Comparison of ENCODE assay signal across 12 cellular contexts in the genomic region with DNA sequence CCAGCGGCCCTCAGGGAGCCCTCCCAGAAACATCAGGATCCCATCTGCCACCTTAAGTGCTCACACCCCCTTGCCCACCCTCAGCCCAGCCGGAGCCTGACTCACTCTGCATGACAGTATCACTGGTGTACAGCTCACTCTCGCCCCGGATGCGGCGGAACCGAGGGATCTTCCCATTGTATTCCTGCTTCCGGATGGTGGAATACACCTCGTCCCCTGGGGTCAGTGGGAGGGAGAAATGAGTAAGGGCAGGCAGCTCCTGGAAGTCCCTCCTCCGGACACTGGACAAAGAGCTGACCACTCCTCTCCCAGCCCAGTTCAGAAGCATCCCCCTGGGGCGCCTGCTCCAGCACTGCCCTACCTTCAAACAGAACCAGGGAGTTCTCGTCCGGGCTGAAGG. TPM values are rescaled to one million over a fixed set of nuclear protein-coding genes. Genes with fewer than 3 reads are reported as not detected.
A peak's percentile ranks its signal among the peaks of the same experiment; 100 is the strongest.
DNase-seq lines count a peak whose midpoint lies in the region; ATAC-seq and TF ChIP-seq lines count a peak whose summit lies in the region.
"Had no signal": no experiment of that assay in that cellular context is flagged by ENCODE, and none has a peak within 500 bp of the region (broad histone marks: within the 10 kb centered on the region; RNA-seq: fewer than 3 reads in every experiment).

No MANE protein-coding gene starts in this region.

- no peak overlapping the region for H3K18ac ChIP-seq in IMR-90 (ENCODE audit: low read depth, low read length)

- ATAC-seq in IMR-90 (ENCODE audit: low read depth) (peak; percentile 41; the same call in 1 of the 2 replicates), HG03565 (IDR thresholded peaks at IDR 0.05; ENCODE audit: unreplicated experiment) (no peak)
- no peak for ATAC-seq in naive thymus-derived CD8-positive, alpha-beta T cell
- ATAC-seq: effector memory CD8-positive, alpha-beta T cell; GM12878 had no signal

- no peak overlapping the region for H3K4me3 Mint-ChIP-seq in naive thymus-derived CD8-positive, alpha-beta T cell
- H3K4me3 Mint-ChIP-seq: effector memory CD8-positive, alpha-beta T cell had no signal

- H4K5ac ChIP-seq in IMR-90 (ENCODE audit: low read depth, low read length): no peak overlapping the region

- no peak overlapping the region for H3K4me3 ChIP-seq in BLaER1 treated with 17β-estradiol and CSF1 and Interleukin-3, amounts not matched to agents 10 nM and 100 nM
- H3K4me3 ChIP-seq in IMR-90 (ENCODE audit: insufficient read depth, low read depth, low read length) (no peak overlapping the region), dorsolateral prefrontal cortex (peak overlapping the region in 7 of 59 donors; percentile 4 to 37 (median 11)), osteoblast (ENCODE audit: insufficient read depth, low read length) (peak overlapping the region; percentile 41)
- H3K4me3 ChIP-seq: GM12878 had no signal

- H3K36me3 ChIP-seq in BLaER1 treated with 17β-estradiol and CSF1 and Interleukin-3, amounts not matched to agents 10 nM and 100 nM: peaks cover 0 to 64% (median 0%) of the 10 kb centered on the region in 11 experiments; a peak in 7 of 22 replicates
- H3K36me3 ChIP-seq in IMR-90 (ENCODE audit: control insufficient read depth, insufficient read depth, low read length) (peaks cover 7% of the 10 kb centered on the region), osteoblast (ENCODE audit: insufficient read depth, low read length) (peaks cover 61% of the 10 kb centered on the region)

- in situ Hi-C loops in IMR-90 (cut with MboI; ENCODE audit: low sequenced_read_pairs): no loop called here

- DNase-seq in IMR-90 (peak; percentile 83), dorsolateral prefrontal cortex (peak in 1 of 10 donors; percentile 86), osteoblast (ENCODE audit: insufficient read length, low spot score, missing footprints) (peak; percentile 99), SIG-M5 treated with dmso at 0.1 percent for 504 hours (lab: John Stamatoyannopoulos, UW; ENCODE audit: unreplicated experiment) (no peak), globus pallidus (ENCODE audit: low spot score) (no peak)
- no peak for DNase-seq in naive thymus-derived CD8-positive, alpha-beta T cell
- DNase-seq: amniotic stem cell; Caco-2; effector memory CD8-positive, alpha-beta T cell had no signal

- H3K14ac ChIP-seq in IMR-90 (replicated peaks; ENCODE audit: low read depth, low read length): peak overlapping the region; percentile 31; the same call in 1 of the 2 replicates

- TF ChIP-seq CTCF in IMR-90 (conservative IDR thresholded peaks at IDR 0.05; ENCODE audit: low read depth, low read length) (no peak), dorsolateral prefrontal cortex (IDR thresholded peaks at IDR 0.05 in 54 of 56, conservative IDR thresholded peaks at IDR 0.05 in 2 of 56; ENCODE audit: low read depth in 1 of 56, partially characterized antibody in 56 of 56) (no peak), osteoblast (IDR thresholded peaks at IDR 0.05; ENCODE audit: extremely low read depth, low read depth, low read length) (no peak)

- no peak for TF ChIP-seq RAD21 in IMR-90 (IDR thresholded peaks at IDR 0.05; ENCODE audit: low read length)

- no peak overlapping the region for H3K27ac Mint-ChIP-seq in naive thymus-derived CD8-positive, alpha-beta T cell

- H3K9me3 ChIP-seq in BLaER1 treated with 17β-estradiol and CSF1 and Interleukin-3, amounts not matched to agents 10 nM and 100 nM (replicated peaks in 1 of 11): no peaks in the 10 kb centered on the region
- H3K9me3 ChIP-seq in IMR-90 (ENCODE audit: control insufficient read depth, insufficient read depth, low read length): no peaks in the 10 kb centered on the region
- H3K9me3 ChIP-seq in osteoblast (ENCODE audit: low read depth, low read length): no peaks in the 10 kb centered on the region
- H3K9me3 ChIP-seq: Caco-2 had no signal

- no peak overlapping the region for H2BK15ac ChIP-seq in IMR-90 (ENCODE audit: low read depth, low read length)

- no peak overlapping the region; the same call in 1 of the 2 replicates for H2BK120ac ChIP-seq in IMR-90 (ENCODE audit: low read depth, low read length)

- peaks cover 23 to 80% of the 10 kb centered on the region in 2 experiments for H3K79me1 ChIP-seq in IMR-90 (ENCODE audit: low read depth in 1 of 2, low read length in 2 of 2)

- H3K4me1 ChIP-seq in BLaER1 treated with 17β-estradiol and CSF1 and Interleukin-3, amounts not matched to agents 10 nM and 100 nM: peaks cover 71 to 99% (median 86%) of the 10 kb centered on the region in 10 experiments
- peaks cover 27% of the 10 kb centered on the region for H3K4me1 ChIP-seq in IMR-90 (ENCODE audit: control insufficient read depth, insufficient read depth, low read length)
- H3K4me1 ChIP-seq in osteoblast (ENCODE audit: insufficient read depth, low read length): peaks cover 77% of the 10 kb centered on the region

- H3K56ac ChIP-seq in IMR-90 (ENCODE audit: extremely low read depth, insufficient read depth, low read length): no peak overlapping the region

- H3K79me2 ChIP-seq in osteoblast (ENCODE audit: insufficient read depth, low read length): peaks cover 94% of the 10 kb centered on the region

- CTCF ChIA-PET in IMR-90 (lab: Yijun Ruan, JAX): no interaction called here

- H2BK5ac ChIP-seq in IMR-90 (ENCODE audit: low read depth, low read length, poor library complexity, severe bottlenecking): peak overlapping the region; percentile 48

- intact Hi-C loops in IMR-90 (cut with micrococcal nuclease) (no loop called here), dorsolateral prefrontal cortex (cut with DNase I) (no loop called here)

- H2AFZ ChIP-seq in IMR-90 (replicated peaks; ENCODE audit: low read length, poor library complexity) (peak overlapping the region; percentile 51), osteoblast (ENCODE audit: low read length) (no peak overlapping the region)

- peak overlapping the region in 4 of 11 experiments; percentile 3 to 15 (median 12); a peak in 3 of 22 replicates for H3K9ac ChIP-seq in BLaER1 treated with 17β-estradiol and CSF1 and Interleukin-3, amounts not matched to agents 10 nM and 100 nM
- no peak overlapping the region for H3K9ac ChIP-seq in IMR-90 (ENCODE audit: low read depth, low read length)

- H3K27me3 ChIP-seq in BLaER1 treated with 17β-estradiol and CSF1 and Interleukin-3, amounts not matched to agents 10 nM and 100 nM: no peaks in the 10 kb centered on the region
- H3K27me3 ChIP-seq in IMR-90 (ENCODE audit: control insufficient read depth, insufficient read depth, low read length) (no peaks in the 10 kb centered on the region), dorsolateral prefrontal cortex (no peaks in the 10 kb centered on the region), osteoblast (ENCODE audit: insufficient read depth, low read length) (no peaks in the 10 kb centered on the region)

- no peaks in the 10 kb centered on the region for H3K27me3 Mint-ChIP-seq in naive thymus-derived CD8-positive, alpha-beta T cell
- H3K27me3 Mint-ChIP-seq: effector memory CD8-positive, alpha-beta T cell had no signal

- H3K27ac ChIP-seq in BLaER1 treated with 17β-estradiol and CSF1 and Interleukin-3, amounts not matched to agents 10 nM and 100 nM: peak overlapping the region in 4 of 11 experiments; percentile 28 to 86 (median 64); a peak in 6 of 22 replicates
- H3K27ac ChIP-seq in IMR-90 (ENCODE audit: insufficient read depth, low read length) (no peak overlapping the region; the same call in 1 of the 2 replicates), dorsolateral prefrontal cortex (peak overlapping the region in 57 of 59 donors; percentile 19 to 100 (median 98)), osteoblast (ENCODE audit: low read depth, low read length) (peak overlapping the region; percentile 75)

- no TSS peak for BruUV-seq in IMR-90 (replicated peaks; lab: Mats Ljungman, UMichigan)

- TF ChIP-seq POLR2A in IMR-90 (IDR thresholded peaks at IDR 0.05; ENCODE audit: low read depth, low read length): no peak

- peaks cover 17 to 32% (median 24%) of the 10 kb centered on the region in 4 donors for H3K4me1 Mint-ChIP-seq in naive thymus-derived CD8-positive, alpha-beta T cell

- H3K36me3 Mint-ChIP-seq in naive thymus-derived CD8-positive, alpha-beta T cell: no peaks in the 10 kb centered on the region

- WGBS in IMR-90 (ENCODE audit: extremely low coverage in 2 of 2, insufficient read length in 1 of 2), 2 experiments: no CpG with 5 or more reads among the region's 13 CpGs

- H2AK9ac ChIP-seq in IMR-90 (replicated peaks; ENCODE audit: low read depth, low read length, poor library complexity): peak overlapping the region; percentile 73

- H4K8ac ChIP-seq in IMR-90 (ENCODE audit: low read depth in 2 of 2, low read length in 2 of 2): peak overlapping the region; percentile 26 to 35; a peak in 3 of 4 replicates

- dilution Hi-C loops in IMR-90 (cut with HindIII; ENCODE audit: low sequenced_read_pairs, unreplicated experiment): no loop called here

- peak overlapping the region; percentile 49; the same call in 1 of the 2 replicates for H4K91ac ChIP-seq in IMR-90 (ENCODE audit: insufficient read depth, low read depth, low read length)

- peaks cover 0 to 63% (median 0%) of the 10 kb centered on the region in 11 experiments; a peak in 10 of 22 replicates for H4K20me1 ChIP-seq in BLaER1 treated with 17β-estradiol and CSF1 and Interleukin-3, amounts not matched to agents 10 nM and 100 nM
- H4K20me1 ChIP-seq in IMR-90 (ENCODE audit: insufficient read depth, low read length) (no peaks in the 10 kb centered on the region), osteoblast (ENCODE audit: insufficient read depth, low read length) (peaks cover 35% of the 10 kb centered on the region)

- H3K23ac ChIP-seq in IMR-90 (ENCODE audit: low read depth, low read length): no peak overlapping the region

- no peaks in the 10 kb centered on the region for H3K9me3 Mint-ChIP-seq in naive thymus-derived CD8-positive, alpha-beta T cell
- H3K9me3 Mint-ChIP-seq: effector memory CD8-positive, alpha-beta T cell had no signal

- POLR2A ChIA-PET in IMR-90 (lab: Charles Lee; ENCODE audit: unreplicated experiment): no interaction called here
- POLR2A ChIA-PET in naive thymus-derived CD8-positive, alpha-beta T cell (lab: Charles Lee): no interaction called here

- H3K4me2 ChIP-seq in BLaER1 treated with 17β-estradiol and CSF1 and Interleukin-3, amounts not matched to agents 10 nM and 100 nM: peak overlapping the region; percentile 30 to 92 (median 78); a peak in 20 of 22 replicates
- H3K4me2 ChIP-seq in IMR-90 (ENCODE audit: low read depth, low read length) (no peak overlapping the region), osteoblast (ENCODE audit: insufficient read depth, low read length) (peak overlapping the region; percentile 41)

- peak overlapping the region; percentile 70 for H2AK5ac ChIP-seq in IMR-90 (ENCODE audit: low read depth, low read length)

- peak overlapping the region; percentile 3; the same call in 1 of the 2 replicates for H3K4ac ChIP-seq in IMR-90 (ENCODE audit: low read depth, low read length)

- peaks cover 28% of the 10 kb centered on the region for H3K9me1 ChIP-seq in IMR-90 (ENCODE audit: insufficient read depth, low read length)

- no peak overlapping the region for H2BK20ac ChIP-seq in IMR-90 (ENCODE audit: low read depth, low read length)

RNA-seq across cellular contexts. Expression of gene SEMA7A, which starts 16.5 kb away (rescaled TPM):
- 27.8 and 30.5 TPM in 2 replicates for total RNA-seq in IMR-90 (2012; rRNA removed)
- polyA plus RNA-seq in IMR-90 (2012; rRNA removed): 87.3 and 88.1 TPM in 2 replicates
- polyA plus RNA-seq in IMR-90 (2012; cell fraction: cytosol; rRNA removed): 46.2 and 68.0 TPM in 2 replicates
- 57.3 and 104 TPM in 2 replicates for polyA plus RNA-seq in IMR-90 (2012; cell fraction: nucleus; rRNA removed; ENCODE audit: low replicate concordance)
- 100 to 1,000 TPM in 2 of 120 experiments, 10 to 100 TPM in 118; 34.1 to 116 (median 63.6) TPM for total RNA-seq in dorsolateral prefrontal cortex
- total RNA-seq in osteoblast: 30.4 and 36.2 TPM in 2 replicates
- 1 to 10 TPM; 3.2 TPM for total RNA-seq in naive thymus-derived CD8-positive, alpha-beta T cell
- polyA plus RNA-seq in naive thymus-derived CD8-positive, alpha-beta T cell: 1 to 10 TPM in 1 of 3 donors, under 1 TPM in 2; 0.09 to 1.7 (median 0.20) TPM

RNA-seq across cellular contexts. Expression of gene UBL7, which starts 43.7 kb away (rescaled TPM):
- total RNA-seq in IMR-90 (2012; rRNA removed) (57.8 and 68.1 TPM in 2 replicates), dorsolateral prefrontal cortex (100 to 1,000 TPM in 1 of 120 experiments, 10 to 100 TPM in 119; 46.8 to 107 (median 78.1) TPM), osteoblast (39.8 and 41.3 TPM in 2 replicates)
- 78.4 and 80.1 TPM in 2 replicates for polyA plus RNA-seq in IMR-90 (2012; rRNA removed)
- 64.2 and 85.0 TPM in 2 replicates for polyA plus RNA-seq in IMR-90 (2012; cell fraction: cytosol; rRNA removed)
- polyA plus RNA-seq in IMR-90 (2012; cell fraction: nucleus; rRNA removed; ENCODE audit: low replicate concordance): 21.3 and 32.0 TPM in 2 replicates
- total RNA-seq in naive thymus-derived CD8-positive, alpha-beta T cell: 10 to 100 TPM; 49.0 to 54.1 TPM
- 100 to 1,000 TPM; 113 to 151 (median 150) TPM for polyA plus RNA-seq in naive thymus-derived CD8-positive, alpha-beta T cell

RNA-seq across cellular contexts. Expression of gene CYP11A1, which starts 49.8 kb away (rescaled TPM):
- total RNA-seq in IMR-90 (2012; rRNA removed) (0.18 and 0.28 TPM in 2 replicates), dorsolateral prefrontal cortex (1 to 10 TPM in 106 of 120 experiments, under 1 TPM in 14; 0.37 to 5.5 (median 2.0) TPM), osteoblast (1.4 and 2.1 TPM in 2 replicates)
- polyA plus RNA-seq in IMR-90 (2012; rRNA removed): 0.46 and 0.50 TPM in 2 replicates
- polyA plus RNA-seq in IMR-90 (2012; cell fraction: cytosol; rRNA removed): 0.17 and 0.60 TPM in 2 replicates
- polyA plus RNA-seq in IMR-90 (2012; cell fraction: nucleus; rRNA removed; ENCODE audit: low replicate concordance): 0.23 and 0.26 TPM in 2 replicates
- not detected for total RNA-seq in naive thymus-derived CD8-positive, alpha-beta T cell
- polyA plus RNA-seq in naive thymus-derived CD8-positive, alpha-beta T cell: not detected
- total RNA-seq: Caco-2 had no signal

Comparison
In these comparisons a context has a peak if more than half of its experiments do, and no peak if none do; other contexts are left out.
1. DNase-seq: peak in IMR-90 (single experiment) and osteoblast (single experiment); none in naive thymus-derived CD8-positive, alpha-beta T cell (0 of 10), SIG-M5 treated with dmso at 0.1 percent for 504 hours (single experiment) and globus pallidus (single experiment).